Comparison of ENCODE assay signal across 7 cellular contexts in genomic region chr13:36919206-36919832, GRCh38.
DNase-seq lines count a peak whose midpoint lies in the region; ATAC-seq and TF ChIP-seq lines count a peak whose summit lies in the region.

No MANE protein-coding gene starts in this region.

- no peaks in the 10 kb centered on the region for H3K36me3 ChIP-seq in mucosa of stomach (ENCODE audit: control insufficient read depth, insufficient read depth, low read length)

- H3K9ac ChIP-seq in mucosa of stomach (ENCODE audit: low read length): peak overlapping the region; percentile 41

- ATAC-seq in HG03175 (IDR thresholded peaks at IDR 0.05; ENCODE audit: unreplicated experiment) (peak; percentile 8), HG03025 (IDR thresholded peaks at IDR 0.05; ENCODE audit: low FRiP score, unreplicated experiment) (no peak)

- H3K4me3 ChIP-seq in epithelial cell of esophagus (ENCODE audit: low read length) (peak overlapping the region; percentile 56), mucosa of stomach (ENCODE audit: low read length) (no peak overlapping the region)

- H3K9me3 ChIP-seq in mucosa of stomach (ENCODE audit: control insufficient read depth, low read length): no peaks in the 10 kb centered on the region

- no peak for TF ChIP-seq CTCF in GM13977 (IDR thresholded peaks at IDR 0.05; ENCODE audit: extremely low read depth, insufficient read depth, missing control alignments)
- TF ChIP-seq CTCF in epithelial cell of esophagus (IDR thresholded peaks at IDR 0.05; ENCODE audit: insufficient read depth, low read depth, low read length, missing control alignments): no peak

- peak; percentile 36 for DNase-seq in GM13977 (ENCODE audit: low spot score)
- peak; percentile 41 for DNase-seq in SHP77 treated with DMSO at 0.1 percent for 48 hours (lab: John Stamatoyannopoulos, UW)
- DNase-seq in epithelial cell of esophagus (ENCODE audit: low read depth): no peak
- DNase-seq in effector CD8-positive, alpha-beta T cell (lab: John Stamatoyannopoulos, UW): no peak

- H3K4me1 ChIP-seq in mucosa of stomach (ENCODE audit: control insufficient read depth, insufficient read depth, low read length): peaks cover 4% of the 10 kb centered on the region

- in situ Hi-C loops in GM13977 (cut with MboI; ENCODE audit: low pct_unique_long_range_greater_than_20kb, low sequenced_read_pairs, unreplicated experiment): no loop called here

- H3K27me3 ChIP-seq in mucosa of stomach (ENCODE audit: control insufficient read depth, insufficient read depth, low read length): peaks cover 21% of the 10 kb centered on the region

Comparison
In these comparisons a context has a peak if more than half of its experiments do, and no peak if none do; other contexts are left out.
1. DNase-seq: peak in GM13977 (single experiment) and SHP77 treated with DMSO at 0.1 percent for 48 hours (single experiment); none in epithelial cell of esophagus (single experiment) and effector CD8-positive, alpha-beta T cell (single experiment).